In the genomic region with DNA sequence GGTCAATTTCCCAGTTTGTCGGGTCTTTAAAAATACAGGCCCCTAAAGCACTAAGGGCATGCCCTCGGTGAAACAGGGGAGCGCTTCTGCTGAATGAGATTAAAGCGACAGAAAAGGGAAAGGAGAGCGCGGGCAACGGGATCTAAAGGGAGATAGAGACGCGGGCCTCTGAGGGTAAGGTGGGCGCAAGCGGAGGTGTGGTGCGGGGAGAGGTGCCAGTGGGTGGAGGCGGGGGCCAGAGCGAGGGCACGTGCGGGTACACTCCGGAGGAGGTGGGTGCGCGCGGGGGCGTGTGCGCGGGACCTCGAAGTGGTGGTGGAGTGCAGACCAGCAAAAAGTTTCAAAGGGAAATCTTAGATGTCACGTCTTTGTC, we compare ENCODE assay signal across 8 cellular contexts. TPM values are rescaled to one million over a fixed set of nuclear protein-coding genes. Genes with fewer than 3 reads are reported as not detected.
A peak's percentile ranks its signal among the peaks of the same experiment; 100 is the strongest.
DNase-seq lines count a peak whose midpoint lies in the region; ATAC-seq and TF ChIP-seq lines count a peak whose summit lies in the region.

No MANE protein-coding gene starts in this region.

- H2AFZ ChIP-seq in fibroblast of lung (ENCODE audit: low read length) = peak overlapping the region; percentile 89

- H3K4me2 ChIP-seq in fibroblast of lung (ENCODE audit: extremely low read depth, insufficient read depth, low read length) = peak overlapping the region; percentile 36

- H3K9ac ChIP-seq in HUES64 (ENCODE audit: low read depth, low read length) (no peak overlapping the region), fibroblast of lung (ENCODE audit: insufficient read depth, low read length) (peak overlapping the region; percentile 84)

- H3K4me3 ChIP-seq in HUES64 (ENCODE audit: low read length) (peak overlapping the region; percentile 72), fibroblast of lung (replicated peaks in 1 of 4; ENCODE audit: control extremely low read depth in 1 of 4, insufficient read depth in 1 of 4, low read depth in 3 of 4, low read length in 4 of 4) (peak overlapping the region; percentile 64 to 97 (median 82))

- no peaks in the 10 kb centered on the region for H3K36me3 ChIP-seq in HUES64 (ENCODE audit: insufficient read depth, low read length)
- no peaks in the 10 kb centered on the region for H3K36me3 ChIP-seq in fibroblast of lung (ENCODE audit: control insufficient read depth, insufficient read depth, low read length)

- H3K79me2 ChIP-seq in fibroblast of lung (ENCODE audit: control insufficient read depth, insufficient read depth, low read length) = peaks cover 28% of the 10 kb centered on the region

- DNase-seq in activated T-cell treated with anti-CD3 and anti-CD28 coated beads for 48 hours (ENCODE audit: low read depth) = peak; percentile 12
- DNase-seq in fibroblast of lung (ENCODE audit: low read depth in 2 of 2) = peak in 1 of 2 donors; percentile 15
- DNase-seq in omental fat pad (ENCODE audit: low spot score) = no peak
- no peak for DNase-seq in foreskin melanocyte
- no peak for DNase-seq in HK-2 (ENCODE audit: unreplicated experiment)

- H3K27ac ChIP-seq in C4-2B (peak overlapping the region; percentile 86), HUES64 (ENCODE audit: low read depth, low read length) (no peak overlapping the region), fibroblast of lung (ENCODE audit: insufficient read depth, low read length) (peak overlapping the region; percentile 85)

- H3K9me3 ChIP-seq in HUES64 (ENCODE audit: insufficient read depth, low read depth, low read length) = no peaks in the 10 kb centered on the region
- no peaks in the 10 kb centered on the region for H3K9me3 ChIP-seq in fibroblast of lung (ENCODE audit: control insufficient read depth, insufficient read depth, low read depth, low read length)

- H3K4me1 ChIP-seq in HUES64 (ENCODE audit: insufficient read depth, low read length) (peaks cover 9% of the 10 kb centered on the region; the same call in 1 of the 2 replicates), fibroblast of lung (ENCODE audit: control insufficient read depth, extremely low read depth, insufficient read depth, low read length) (no peaks in the 10 kb centered on the region)

- WGBS in HUES64 = 1% methylated on average over 25 of the region's 25 CpGs

- ATAC-seq in GM21423 (IDR thresholded peaks at IDR 0.05; ENCODE audit: unreplicated experiment) (peak; percentile 21), omental fat pad (ENCODE audit: low FRiP score) (peak; percentile 27)

- peaks cover 100% of the 10 kb centered on the region for H3K27me3 ChIP-seq in HUES64 (ENCODE audit: insufficient read depth, low read length)
- H3K27me3 ChIP-seq in fibroblast of lung (ENCODE audit: control insufficient read depth, insufficient read depth, low read length) = no peaks in the 10 kb centered on the region

- H4K20me1 ChIP-seq in fibroblast of lung (ENCODE audit: control insufficient read depth, extremely low read depth, insufficient read depth, low read length) = no peaks in the 10 kb centered on the region

- TF ChIP-seq CTCF in C4-2B (conservative IDR thresholded peaks at IDR 0.05) (no peak), fibroblast of lung (conservative IDR thresholded peaks at IDR 0.05 in 1 of 2, IDR thresholded peaks at IDR 0.05 in 1 of 2; ENCODE audit: low read depth in 1 of 2, low read length in 2 of 2) (no peak), omental fat pad (IDR thresholded peaks at IDR 0.05) (no peak)

RNA-seq across cellular contexts. Expression of gene TET2, which starts 0.8 kb away (rescaled TPM):
- polyA plus RNA-seq in HUES64 (2013, experiment 1 of 2) = 1.6 TPM
- polyA plus RNA-seq in HUES64 (2013, experiment 2 of 2) = 2.3 TPM
- total RNA-seq in fibroblast of lung (5.4 and 8.3 TPM in 2 replicates), omental fat pad (10 to 100 TPM; 17.7 to 36.7 (median 22.1) TPM)
- 5.5 and 6.9 TPM in 2 replicates for polyA plus RNA-seq in fibroblast of lung
- polyA plus RNA-seq in fibroblast of lung (2012) = 2.5 and 3.6 TPM in 2 replicates
- polyA minus RNA-seq in fibroblast of lung (ENCODE audit: low replicate concordance) = 2.9 and 4.6 TPM in 2 replicates
